In the genomic region with DNA sequence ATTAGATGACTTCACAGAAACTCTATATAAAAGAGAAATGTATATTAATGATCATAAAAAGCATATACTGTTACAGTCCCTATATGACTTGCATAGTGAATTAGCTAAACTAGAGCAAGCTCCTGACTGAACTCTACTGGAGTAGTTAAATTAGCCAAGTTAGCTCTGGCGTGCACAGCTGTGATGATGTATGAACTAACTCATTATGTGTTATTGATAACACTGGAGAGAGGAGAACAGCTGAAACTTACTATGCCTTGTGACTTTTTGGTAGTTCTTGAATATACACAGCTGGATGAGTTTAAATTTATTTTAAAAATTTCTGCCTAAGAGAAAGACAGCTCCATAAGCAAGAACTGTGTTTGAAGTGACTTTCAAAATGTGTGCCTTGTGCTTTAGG, we compare ENCODE assay signal across 14 cellular contexts. TPM values are rescaled to one million over a fixed set of nuclear protein-coding genes. Genes with fewer than 3 reads are reported as not detected.
DNase-seq lines count a peak whose midpoint lies in the region; ATAC-seq and TF ChIP-seq lines count a peak whose summit lies in the region.
"Had no signal": no experiment of that assay in that cellular context is flagged by ENCODE, and none has a peak within 500 bp of the region (broad histone marks: within the 10 kb centered on the region; RNA-seq: fewer than 3 reads in every experiment).

No MANE protein-coding gene starts in this region.

- CTCF ChIA-PET in PC-9 (lab: Charles Lee) = no interaction called here

- H3K36me3 Mint-ChIP-seq in activated T-cell treated with anti-CD3 and anti-CD28 coated beads, Interleukin-2, amount 50 U/mL, for 4 hours (ENCODE audit: insufficient read depth) = peaks cover 33% of the 10 kb centered on the region

- ATAC-seq in activated T-cell treated with anti-CD3 and anti-CD28 coated beads, Interleukin-2, amount 50 U/mL, for 4 hours = no peak
- ATAC-seq: left colon had no signal

- H3K36me3 ChIP-seq in DOHH2 (ENCODE audit: control insufficient read depth, low read length) = peaks cover 97% of the 10 kb centered on the region
- peaks cover 74% of the 10 kb centered on the region for H3K36me3 ChIP-seq in PC-9 (ENCODE audit: low read depth)

- H4K20me1 ChIP-seq in DOHH2 (ENCODE audit: control insufficient read depth, insufficient read depth, low read depth, low read length) = peaks cover 68% of the 10 kb centered on the region
- H4K20me1 ChIP-seq in PC-9 (ENCODE audit: insufficient read depth) = peaks cover 84% of the 10 kb centered on the region

- peaks cover 93% of the 10 kb centered on the region for H3K4me1 ChIP-seq in DOHH2 (ENCODE audit: control insufficient read depth, low read length)
- H3K4me1 ChIP-seq in PC-9 (replicated peaks; ENCODE audit: insufficient read depth) = peaks cover 94% of the 10 kb centered on the region

- H3K79me2 ChIP-seq in DOHH2 (ENCODE audit: control insufficient read depth, low read length) = peaks cover 100% of the 10 kb centered on the region
- H3K79me2 ChIP-seq in PC-9 (ENCODE audit: low read depth) = peaks cover 100% of the 10 kb centered on the region

- BruUV-seq in PC-9 (replicated peaks; lab: Mats Ljungman, UMichigan) = no TSS peak

- no peak overlapping the region for H3K4me3 Mint-ChIP-seq in activated T-cell treated with anti-CD3 and anti-CD28 coated beads, Interleukin-2, amount 50 U/mL, for 4 hours

- no peak for DNase-seq in AG10803 (ENCODE audit: low read depth)
- DNase-seq in PC-9 = no peak
- peak; percentile 46 for DNase-seq in fibroblast of the aortic adventitia (ENCODE audit: low read depth)
- no peak for DNase-seq in amygdala (lab: John Stamatoyannopoulos, UW)
- no peak for DNase-seq in NCI-H345 (lab: John Stamatoyannopoulos, UW)
- no peak for DNase-seq in activated T-cell treated with anti-CD3 and anti-CD28 coated beads, Interleukin-2, amount 50 U/mL, for 4 hours
- DNase-seq: activated CD4-positive, alpha-beta T cell treated with anti-CD3 and anti-CD28 coated beads, Interleukin-2, amount 50 U/mL, for 48 hours; aorta; esophagus squamous epithelium; hippocampal formation; Kasumi-1; left colon had no signal

- intact Hi-C loops in PC-9 (cut with micrococcal nuclease; ENCODE audit: unreplicated experiment) = no loop called here

- H3K4me3 ChIP-seq in AG10803 (ENCODE audit: low read length) = peak overlapping the region; percentile 17
- H3K4me3 ChIP-seq in DOHH2 (ENCODE audit: low read length) = no peak overlapping the region
- H3K4me3 ChIP-seq in PC-9 = no peak overlapping the region
- H3K4me3 ChIP-seq in fibroblast of the aortic adventitia (ENCODE audit: low read depth, low read length) = no peak overlapping the region
- H3K4me3 ChIP-seq: esophagus squamous epithelium had no signal

- H3K9me3 ChIP-seq in DOHH2 (ENCODE audit: control insufficient read depth, insufficient read depth, low read length) (no peaks in the 10 kb centered on the region), PC-9 (ENCODE audit: insufficient read depth, low read depth) (no peaks in the 10 kb centered on the region)
- H3K9me3 ChIP-seq: esophagus squamous epithelium had no signal

- H3K4me2 ChIP-seq in DOHH2 (ENCODE audit: low read length) (peak overlapping the region; percentile 64), PC-9 (peak overlapping the region; percentile 53)

- H3K4me1 Mint-ChIP-seq in activated T-cell treated with anti-CD3 and anti-CD28 coated beads, Interleukin-2, amount 50 U/mL, for 4 hours (ENCODE audit: low read depth) = peaks cover 81% of the 10 kb centered on the region

- H3K27me3 Mint-ChIP-seq in activated T-cell treated with anti-CD3 and anti-CD28 coated beads, Interleukin-2, amount 50 U/mL, for 4 hours (ENCODE audit: low read depth) = no peaks in the 10 kb centered on the region

- no peaks in the 10 kb centered on the region; the same call in 1 of the 2 replicates for H3F3A ChIP-seq in DOHH2 (ENCODE audit: control insufficient read depth, insufficient read depth)
- peaks cover 21% of the 10 kb centered on the region for H3F3A ChIP-seq in PC-9 (ENCODE audit: insufficient read depth, low read depth)

- no peaks in the 10 kb centered on the region for H3K27me3 ChIP-seq in DOHH2 (ENCODE audit: control insufficient read depth, low read length)
- no peaks in the 10 kb centered on the region for H3K27me3 ChIP-seq in PC-9 (ENCODE audit: insufficient read depth, low read depth)
- H3K27me3 ChIP-seq: esophagus squamous epithelium had no signal

- H3K27ac ChIP-seq in DOHH2 (ENCODE audit: low read depth, low read length) (no peak overlapping the region), PC-9 (no peak overlapping the region)

- no peaks in the 10 kb centered on the region for H3K9me3 Mint-ChIP-seq in activated T-cell treated with anti-CD3 and anti-CD28 coated beads, Interleukin-2, amount 50 U/mL, for 4 hours
- H3K9me3 Mint-ChIP-seq: activated T-helper 2 cell treated with anti-CD3 and anti-CD28 coated beads, Interferon-gamma antibody, Interleukin-2, Interleukin-4, amounts not matched to agents 10 μg/mL and 5 μg/mL and 100 μg/mL, durations not matched to agents 14 hours and 24 hours and 36 hours had no signal

- no peak overlapping the region for H2AFZ ChIP-seq in PC-9

- POLR2A ChIA-PET in PC-9 (lab: Charles Lee; ENCODE audit: unreplicated experiment) = interaction anchor here (0.6 kb wide), 3 partner anchors 38 to 470 kb away, joined by 3 to 5 read pairs (median 3); no protein-coding TSS in a partner anchor

- TF ChIP-seq CTCF in AG10803 (conservative IDR thresholded peaks at IDR 0.05; ENCODE audit: low read length) (no peak), DOHH2 (IDR thresholded peaks at IDR 0.05; ENCODE audit: low read depth, low read length, poor library complexity, severe bottlenecking) (no peak), PC-9 (conservative IDR thresholded peaks at IDR 0.05) (no peak), fibroblast of the aortic adventitia (IDR thresholded peaks at IDR 0.05; ENCODE audit: insufficient read depth, low read length) (no peak)

- no peaks in the 10 kb centered on the region for H3K9me2 ChIP-seq in DOHH2 (replicated peaks; ENCODE audit: control insufficient read depth, low read length)
- H3K9me2 ChIP-seq in PC-9 (ENCODE audit: insufficient read depth) = no peaks in the 10 kb centered on the region

RNA-seq across cellular contexts. Expression of a gene that starts 8.1 kb away (rescaled TPM):
- total RNA-seq in PC-9 (2021) = 30.3 and 35.0 TPM in 2 replicates
- total RNA-seq in fibroblast of the aortic adventitia (ENCODE audit: low replicate concordance) = 26.1 and 67.1 TPM in 2 replicates
- 10 to 100 TPM; 18.2 to 21.7 (median 20.4) TPM for total RNA-seq in activated T-cell treated with anti-CD3 and anti-CD28 coated beads, Interleukin-2, amount 50 U/mL, for 4 hours
